8 cellular contexts compared by ENCODE assay signal in the genomic region with DNA sequence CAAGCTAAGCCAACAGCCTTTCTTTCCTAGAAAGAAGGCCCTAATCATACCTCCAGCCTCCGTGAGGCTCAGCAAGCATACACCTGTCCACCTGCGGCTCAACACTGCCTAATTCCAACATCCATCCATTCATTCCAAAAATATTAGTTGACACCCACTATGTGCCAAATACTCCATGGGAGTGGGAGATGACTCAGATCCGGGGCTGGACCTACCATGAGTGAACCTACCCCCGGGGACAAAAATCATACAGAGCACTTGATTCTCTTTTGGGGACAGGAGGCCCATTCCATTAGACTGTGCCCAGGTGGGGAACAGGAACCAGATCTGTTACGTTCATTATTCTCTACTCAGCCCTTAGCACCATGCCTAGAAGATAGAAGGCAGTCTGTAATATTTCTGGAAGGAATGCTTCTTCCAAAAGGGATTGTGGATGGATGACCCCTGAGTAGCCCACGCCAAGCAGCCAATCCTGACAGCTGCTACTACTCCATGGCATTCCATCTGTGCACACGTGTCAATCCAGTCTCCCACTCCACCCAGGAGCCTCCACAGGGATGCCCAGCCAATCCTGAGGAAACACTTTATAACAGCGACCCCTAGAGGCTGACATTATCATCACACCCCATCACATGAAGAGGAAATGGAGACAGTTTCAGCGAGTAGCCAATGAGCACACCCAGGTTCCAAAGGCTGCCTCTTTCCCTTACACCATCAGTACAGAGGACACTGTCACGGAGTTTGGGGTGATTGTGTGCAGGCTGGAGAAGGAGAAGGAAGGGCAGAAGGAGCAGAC.
A peak's percentile ranks its signal among the peaks of the same experiment; 100 is the strongest.
DNase-seq lines count a peak whose midpoint lies in the region; ATAC-seq and FAIRE-seq lines count a peak whose summit lies in the region.

No MANE protein-coding gene starts in this region.

- in situ Hi-C loops in SK-MEL-5 (cut with HindIII; ENCODE audit: low pct_unique_long_range_greater_than_20kb, low sequenced_read_pairs) = no loop called here

- DNase-seq in NCI-H2196 (lab: John Stamatoyannopoulos, UW; ENCODE audit: unreplicated experiment) = peak; percentile 15
- DNase-seq in NCI-H2196 treated with DMSO at 0.1 percent for 48 hours (lab: John Stamatoyannopoulos, UW; ENCODE audit: unreplicated experiment) = no peak
- DNase-seq in HTR-8/SVneo (ENCODE audit: insufficient read length, low spot score) = peak; percentile 68
- DNase-seq in SK-MEL-5 (ENCODE audit: low read depth, low spot score) = peak; percentile 85
- peak; percentile 84 for DNase-seq in iPS DF 4.7 (ENCODE audit: extremely low read depth, low spot score)
- DNase-seq in nucleus accumbens (lab: John Stamatoyannopoulos, UW) = no peak
- no peak for DNase-seq in medulla oblongata (ENCODE audit: extremely low spot score)

- no peak for ATAC-seq in HG03565 (IDR thresholded peaks at IDR 0.05; ENCODE audit: unreplicated experiment)

- peak; percentile 92 for FAIRE-seq in HTR-8/SVneo (lab: Jason Lieb, UNC)

Comparison
In these comparisons a context has a peak if more than half of its experiments do, and no peak if none do; other contexts are left out.
1. DNase-seq: peak in NCI-H2196 (single experiment), HTR-8/SVneo (single experiment), SK-MEL-5 (single experiment) and iPS DF 4.7 (single experiment); none in NCI-H2196 treated with DMSO at 0.1 percent for 48 hours (single experiment), nucleus accumbens (0 of 56) and medulla oblongata (single experiment).